ENCODE assay signal across 8 cellular contexts in genomic region chrX:12999422-12999821, GRCh38. TPM values are rescaled to one million over a fixed set of nuclear protein-coding genes. Genes with fewer than 3 reads are reported as not detected.
DNase-seq lines count a peak whose midpoint lies in the region; ATAC-seq and FAIRE-seq lines count a peak whose summit lies in the region.

No MANE protein-coding gene starts in this region.

- H3K27ac ChIP-seq in naive thymus-derived CD4-positive, alpha-beta T cell (ENCODE audit: low read depth, low read length): peak overlapping the region; percentile 77

- DNase-seq in GM18507 (ENCODE audit: extremely low spot score, insufficient read length, low read depth) (no peak), RKO (ENCODE audit: low spot score) (no peak), frontal cortex (ENCODE audit: low spot score in 2 of 2) (no peak), NCI-H526 (lab: John Stamatoyannopoulos, UW) (no peak), 8988T (no peak)
- peak in 7 of 9 donors; percentile 46 to 70 (median 63) for DNase-seq in naive thymus-derived CD4-positive, alpha-beta T cell

- H3K4me3 ChIP-seq in naive thymus-derived CD4-positive, alpha-beta T cell (ENCODE audit: low read length): peak overlapping the region; percentile 42

- peaks cover 0 to 5% (median 0%) of the 10 kb centered on the region in 5 donors for H3K36me3 Mint-ChIP-seq in naive thymus-derived CD4-positive, alpha-beta T cell

- POLR2A ChIA-PET in naive thymus-derived CD4-positive, alpha-beta T cell (lab: Charles Lee): interaction anchor here (0.7 to 29.2 kb wide), 13 partner anchors 14 to 474 kb away, joined by 3 to 873 read pairs (median 5); partner anchors contain the start of gene TMSB4X

- peak overlapping the region; percentile 70 to 86 (median 84) for H3K4me3 Mint-ChIP-seq in naive thymus-derived CD4-positive, alpha-beta T cell

- peak overlapping the region; percentile 83 to 98 (median 95) for H3K27ac Mint-ChIP-seq in naive thymus-derived CD4-positive, alpha-beta T cell

- H3K27me3 Mint-ChIP-seq in naive thymus-derived CD4-positive, alpha-beta T cell: no peaks in the 10 kb centered on the region

- intact Hi-C loops in naive thymus-derived CD4-positive, alpha-beta T cell (cut with micrococcal nuclease): loop anchor here in 1 of 2 donors (1.0 to 2.0 kb wide), 3 partner anchors 10 to 15 kb away; no protein-coding TSS in a partner anchor

- CTCF ChIA-PET in naive thymus-derived CD4-positive, alpha-beta T cell (lab: Charles Lee): interaction anchor here (0.6 to 1.5 kb wide), 7 partner anchors 14 to 720 kb away, joined by 3 to 8 read pairs (median 4); no protein-coding TSS in a partner anchor

- H3K27me3 ChIP-seq in naive thymus-derived CD4-positive, alpha-beta T cell (ENCODE audit: control insufficient read depth in 2 of 2, insufficient read depth in 2 of 2, low read length in 2 of 2): no peaks in the 10 kb centered on the region

- FAIRE-seq in GM18507 (lab: Jason Lieb, UNC): peak; percentile 97
- no peak for FAIRE-seq in frontal cortex (lab: Jason Lieb, UNC)

- peaks cover 18 to 82% (median 67%) of the 10 kb centered on the region in 7 donors for H3K4me1 Mint-ChIP-seq in naive thymus-derived CD4-positive, alpha-beta T cell

- peaks cover 0 to 3% (median 0%) of the 10 kb centered on the region in 11 donors for H3K9me3 Mint-ChIP-seq in naive thymus-derived CD4-positive, alpha-beta T cell

- peak; percentile 59 for ATAC-seq in HG02798 (IDR thresholded peaks at IDR 0.05; ENCODE audit: poor library complexity, unreplicated experiment)
- ATAC-seq in activated CD4-positive, CD25-positive, alpha-beta regulatory T cell treated with anti-CD3 and anti-CD28 coated beads, Interleukin-2, amount 50 U/mL, for 24 hours: peak; percentile 58 to 64
- peak; percentile 82 for ATAC-seq in naive thymus-derived CD4-positive, alpha-beta T cell

- peaks cover 56 to 61% of the 10 kb centered on the region in 2 donors for H3K4me1 ChIP-seq in naive thymus-derived CD4-positive, alpha-beta T cell (ENCODE audit: control insufficient read depth in 2 of 2, insufficient read depth in 2 of 2, low read length in 2 of 2)

- no peaks in the 10 kb centered on the region for H3K36me3 ChIP-seq in naive thymus-derived CD4-positive, alpha-beta T cell (ENCODE audit: control insufficient read depth in 2 of 3, insufficient read depth in 3 of 3, low read length in 3 of 3)

- H3K9me3 ChIP-seq in naive thymus-derived CD4-positive, alpha-beta T cell (ENCODE audit: control insufficient read depth in 2 of 3, low read length in 3 of 3): no peaks in the 10 kb centered on the region

RNA-seq across cellular contexts. Expression of gene TMSB4X, which starts 24.5 kb away (rescaled TPM):
- over 10,000 TPM in 1 of 5 experiments, 1,000 to 10,000 TPM in 4; 3,911 to 13,454 (median 4,935) TPM for total RNA-seq in naive thymus-derived CD4-positive, alpha-beta T cell
- polyA plus RNA-seq in naive thymus-derived CD4-positive, alpha-beta T cell: over 10,000 TPM; 26,512 to 30,787 TPM
- 5,673 TPM for total RNA-seq in frontal cortex

RNA-seq across cellular contexts. Expression of gene FAM9C, which starts 45.0 kb away (rescaled TPM):
- total RNA-seq in naive thymus-derived CD4-positive, alpha-beta T cell: under 1 TPM in 2 of 5 experiments, not detected in 3; 0.16 to 0.19 TPM
- not detected for polyA plus RNA-seq in naive thymus-derived CD4-positive, alpha-beta T cell
- total RNA-seq in frontal cortex: 0.41 TPM

Comparison
In these comparisons a context has a peak if more than half of its experiments do, and no peak if none do; other contexts are left out.
1. DNase-seq: peak in naive thymus-derived CD4-positive, alpha-beta T cell (7 of 9); none in GM18507 (single experiment), RKO (single experiment), frontal cortex (0 of 2), NCI-H526 (0 of 2) and 8988T (single experiment).
2. Peak in every context shown above with its lines, with median percentiles within 50 percentile points of each other: ATAC-seq.